8 cellular contexts compared by ENCODE assay signal in genomic region chr22:50341977-50342650, GRCh38. TPM values are rescaled to one million over a fixed set of nuclear protein-coding genes. Genes with fewer than 3 reads are reported as not detected.
DNase-seq lines count a peak whose midpoint lies in the region; TF ChIP-seq lines count a peak whose summit lies in the region.

No MANE protein-coding gene starts in this region.

- no peaks in the 10 kb centered on the region for H3K9me3 ChIP-seq in mesodermal cell (ENCODE audit: control insufficient read depth, low read length)

- WGBS in mesodermal cell (ENCODE audit: insufficient coverage in 2 of 2), 2 experiments: 10 to 19% methylated on average over 19 to 22 of the region's 26 CpGs

- H3K4me3 ChIP-seq in mesodermal cell (ENCODE audit: extremely low read depth, insufficient read depth, low read length, poor library complexity, severe bottlenecking): peak overlapping the region; percentile 68

- peak overlapping the region; percentile 70 for H3K27ac Mint-ChIP-seq in endothelial cell (ENCODE audit: unreplicated experiment)

- no peaks in the 10 kb centered on the region for H3K9me3 Mint-ChIP-seq in endothelial cell (ENCODE audit: unreplicated experiment)

- H3K36me3 Mint-ChIP-seq in endothelial cell (ENCODE audit: low read depth, unreplicated experiment): no peaks in the 10 kb centered on the region

- H3K4me1 Mint-ChIP-seq in endothelial cell (ENCODE audit: unreplicated experiment): no peaks in the 10 kb centered on the region

- peak overlapping the region; percentile 89 for H3K4me3 Mint-ChIP-seq in endothelial cell (ENCODE audit: unreplicated experiment)

- H3K27me3 Mint-ChIP-seq in endothelial cell (ENCODE audit: unreplicated experiment): no peaks in the 10 kb centered on the region

- H3K27ac ChIP-seq in mesodermal cell (ENCODE audit: low read depth, low read length, severe bottlenecking): peak overlapping the region; percentile 83

- no peaks in the 10 kb centered on the region for H3K4me1 ChIP-seq in mesodermal cell (ENCODE audit: control insufficient read depth, insufficient read depth, low read length, poor library complexity, severe bottlenecking)

- peak; percentile 85 for TF ChIP-seq CTCF in endothelial cell (IDR thresholded peaks at IDR 0.05; ENCODE audit: unreplicated experiment)

- peak; percentile 62 for DNase-seq in NK-92 treated with Interleukin-12 subunit alpha and Interleukin-12 subunit beta, amount 100 ng/mL, for 24 hours (lab: John Stamatoyannopoulos, UW)
- DNase-seq in NK-92 (lab: John Stamatoyannopoulos, UW; ENCODE audit: unreplicated experiment) (no peak), HK-2 (ENCODE audit: unreplicated experiment) (peak; percentile 86), NOMO-1 treated with DMSO at 0.1 percent for 48 hours (lab: John Stamatoyannopoulos, UW; ENCODE audit: unreplicated experiment) (peak; percentile 80), endothelial cell (ENCODE audit: low spot score) (peak; percentile 94)
- peak; percentile 79 for DNase-seq in activated CD8-positive, alpha-beta memory T cell treated with anti-CD3 and anti-CD28 coated beads, Interleukin-2, amount 50 U/mL, for 24 hours (ENCODE audit: extremely low read depth)
- DNase-seq in stimulated activated CD8-positive, alpha-beta memory T cell treated with anti-CD3 and anti-CD28 coated beads, Interleukin-12 subunit alpha, Interleukin-12 subunit beta, amount 100 ng/mL, for 4 hours (ENCODE audit: low read depth): peak; percentile 75

- no peaks in the 10 kb centered on the region for H3K36me3 ChIP-seq in mesodermal cell (ENCODE audit: control insufficient read depth, insufficient read depth, low read length)

RNA-seq across cellular contexts. Expression of gene PPP6R2, which starts 1.0 kb away (rescaled TPM):
- 50.9 TPM for total RNA-seq in endothelial cell (ENCODE audit: unreplicated experiment)
- 37.9 TPM for polyA plus RNA-seq in mesodermal cell (2013, experiment 1 of 2)
- 29.3 TPM for polyA plus RNA-seq in mesodermal cell (2013, experiment 2 of 2)

RNA-seq across cellular contexts. Expression of gene DENND6B, which starts 15.3 kb away (rescaled TPM):
- total RNA-seq in endothelial cell (ENCODE audit: unreplicated experiment): 3.6 TPM
- polyA plus RNA-seq in mesodermal cell (2013, experiment 1 of 2): 5.2 TPM
- polyA plus RNA-seq in mesodermal cell (2013, experiment 2 of 2): 3.4 TPM

RNA-seq across cellular contexts. Expression of gene PLXNB2, which starts 34.7 kb away (rescaled TPM):
- 96.5 TPM for total RNA-seq in endothelial cell (ENCODE audit: unreplicated experiment)
- 108 TPM for polyA plus RNA-seq in mesodermal cell (2013, experiment 1 of 2)
- polyA plus RNA-seq in mesodermal cell (2013, experiment 2 of 2): 92.5 TPM
